7 cellular contexts compared by ENCODE assay signal in the genomic region with DNA sequence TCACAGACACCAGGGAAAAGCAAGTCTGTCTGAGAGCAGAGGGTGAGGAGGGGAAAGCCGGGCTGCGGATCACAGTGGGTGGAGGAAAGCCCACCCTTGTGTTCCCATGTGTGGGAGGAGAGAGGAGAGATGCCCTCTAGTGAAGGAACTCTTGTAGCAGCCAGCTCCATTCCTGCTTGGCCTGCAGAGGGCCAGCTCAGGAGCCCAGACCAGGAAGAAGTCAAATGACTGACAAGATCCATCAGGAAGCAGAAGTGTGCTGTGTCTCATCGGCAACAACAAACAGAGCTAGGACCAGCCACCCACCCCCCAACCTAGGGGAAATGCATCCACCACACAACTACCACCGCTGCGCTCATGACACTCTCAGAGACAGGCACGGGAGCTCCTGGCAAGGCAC.
DNase-seq lines count a peak whose midpoint lies in the region; ATAC-seq, FAIRE-seq and TF ChIP-seq lines count a peak whose summit lies in the region.
"Not testable (repeated sequence)": the region's sequence is repeated elsewhere in the genome, so short reads cannot be mapped to it uniquely, and the experiment has no call there.

No MANE protein-coding gene starts in this region.

- not testable (repeated sequence) for TF ChIP-seq POLR2A in HepG2 (IDR thresholded peaks at IDR 0.05; ENCODE audit: insufficient read depth in 1 of 2, low read depth in 2 of 2, low read length in 2 of 2)

- BruUV-seq in A673 (replicated peaks; lab: Mats Ljungman, UMichigan); OCI-LY7 (replicated peaks; lab: Mats Ljungman, UMichigan); HepG2 (replicated peaks; lab: Mats Ljungman, UMichigan): not testable (repeated sequence)

- H2AFZ ChIP-seq in OCI-LY7 (ENCODE audit: low read length); SK-N-SH (ENCODE audit: low read depth); HepG2 (ENCODE audit: low read length): not testable (repeated sequence)

- H3K4me1 ChIP-seq in A673 (ENCODE audit: insufficient read depth, low read length, poor library complexity, severe bottlenecking); SK-N-SH (ENCODE audit: control insufficient read depth in 1 of 2, insufficient read depth in 2 of 2, low read depth in 1 of 2, low read length in 1 of 2); HepG2 (ENCODE audit: insufficient read depth, low read length): not testable (repeated sequence)
- H3K4me1 ChIP-seq in OCI-LY7 (ENCODE audit: insufficient read depth, low read length, poor library complexity, severe bottlenecking) = peaks cover 25% of the 10 kb centered on the region

- intact Hi-C loops in A673 (cut with micrococcal nuclease; ENCODE audit: unreplicated experiment); HepG2 (cut with micrococcal nuclease; ENCODE audit: unreplicated experiment): not testable (repeated sequence)
- intact Hi-C loops in OCI-LY7 (cut with micrococcal nuclease; ENCODE audit: unreplicated experiment) = loop anchor here (5.0 kb wide), 1 partner anchor 202 kb away; no protein-coding TSS in a partner anchor

- H3K9me3 ChIP-seq in A673 (ENCODE audit: low read depth, low read length, poor library complexity, severe bottlenecking); OCI-LY7 (ENCODE audit: low read length); SK-N-SH; HepG2 (ENCODE audit: low read length): not testable (repeated sequence)

- not testable (repeated sequence) for FAIRE-seq in HepG2 (lab: Jason Lieb, UNC)

- WGBS in SK-N-SH (ENCODE audit: low lambda C conversion rate) = 0% methylated on average over 2 of the region's 6 CpGs
- WGBS in HepG2 (ENCODE audit: low lambda C conversion rate) = 9% methylated on average over 2 of the region's 6 CpGs

- H4K20me1 ChIP-seq in OCI-LY7 (ENCODE audit: insufficient read depth, low read length); SK-N-SH (ENCODE audit: insufficient read depth); HepG2 (ENCODE audit: insufficient read depth, low read length): not testable (repeated sequence)

- TF ChIP-seq CTCF in A673 (conservative IDR thresholded peaks at IDR 0.05; ENCODE audit: low read depth, low read length) = 0 out of 2 replicates have a peak, but pooled peaks have one; percentile 14
- peak; percentile 23 for TF ChIP-seq CTCF in LNCaP clone FGC (IDR thresholded peaks at IDR 0.05; ENCODE audit: control insufficient read depth, extremely low read depth, insufficient read depth)
- peak; percentile 35; the same call in 1 of the 2 replicates for TF ChIP-seq CTCF in OCI-LY7 (conservative IDR thresholded peaks at IDR 0.05; ENCODE audit: low read length)
- peak; percentile 25; the same call in 1 of the 2 replicates for TF ChIP-seq CTCF in SK-N-SH (IDR thresholded peaks at IDR 0.05)
- TF ChIP-seq CTCF in epithelial cell of proximal tubule (conservative IDR thresholded peaks at IDR 0.05; ENCODE audit: low read depth, low read length) = peak; percentile 38
- peak; percentile 42 for TF ChIP-seq CTCF in HepG2 (CRISPR knock-in tag; IDR thresholded peaks at IDR 0.05)

- DNase-seq in A673 (ENCODE audit: low spot score); OCI-LY7 (ENCODE audit: low spot score); SK-N-SH; epithelial cell of proximal tubule (ENCODE audit: low read depth); HepG2 (ENCODE audit: low spot score): not testable (repeated sequence)
- DNase-seq in ELF-1 (ENCODE audit: low read depth, low spot score) (peak; percentile 21), LNCaP clone FGC (ENCODE audit: low read depth) (peak; percentile 0)

- ATAC-seq in HepG2 = not testable (repeated sequence)

- POLR2A ChIA-PET in A673 (lab: Charles Lee; ENCODE audit: low non-redundant PET); OCI-LY7 (lab: Charles Lee); SK-N-SH (lab: Yijun Ruan, JAX); HepG2 (lab: Yijun Ruan, JAX): not testable (repeated sequence)

- TF ChIP-seq RAD21 in SK-N-SH (IDR thresholded peaks at IDR 0.05; ENCODE audit: low read length); HepG2 (CRISPR knock-in tag; IDR thresholded peaks at IDR 0.05): not testable (repeated sequence)

- not testable (repeated sequence) for H3K9me2 ChIP-seq in OCI-LY7 (ENCODE audit: insufficient read depth, low read length); SK-N-SH

- TF ChIP-seq EP300 in SK-N-SH (IDR thresholded peaks at IDR 0.05; ENCODE audit: borderline replicate concordance in 1 of 2, low read depth in 1 of 2, low read length in 1 of 2); HepG2 (IDR thresholded peaks at IDR 0.05; ENCODE audit: low read depth in 2 of 2, low read length in 2 of 2); HepG2 (CRISPR knock-in tag; IDR thresholded peaks at IDR 0.05; ENCODE audit: borderline replicate concordance): not testable (repeated sequence)

- H3K4me3 ChIP-seq in A673 (ENCODE audit: low read depth, low read length, poor library complexity, severe bottlenecking); LNCaP clone FGC (ENCODE audit: low read depth, low read length); OCI-LY7 (ENCODE audit: low read depth, low read length, poor library complexity, severe bottlenecking); SK-N-SH (ENCODE audit: low read depth in 2 of 2, low read length in 1 of 2); epithelial cell of proximal tubule (ENCODE audit: low read depth, low read length); HepG2 (replicated peaks in 1 of 3; ENCODE audit: insufficient read depth in 1 of 3, low read depth in 2 of 3, low read length in 3 of 3): not testable (repeated sequence)

- H3K4me2 ChIP-seq in OCI-LY7 (ENCODE audit: low read length); SK-N-SH; HepG2 (ENCODE audit: low read depth, low read length): not testable (repeated sequence)

- H3K27ac ChIP-seq in A673 (ENCODE audit: low read depth, low read length, poor library complexity, severe bottlenecking); OCI-LY7 (ENCODE audit: low read depth, low read length, poor library complexity, severe bottlenecking); SK-N-SH (ENCODE audit: low read depth in 2 of 2, low read length in 1 of 2); HepG2 (ENCODE audit: extremely low read length, insufficient read depth, low read length): not testable (repeated sequence)

- H3K27me3 ChIP-seq in A673 (replicated peaks; ENCODE audit: insufficient read depth, low read depth, low read length, poor library complexity); SK-N-SH (ENCODE audit: insufficient read depth); HepG2 (ENCODE audit: control insufficient read depth in 1 of 2, insufficient read depth in 2 of 2, low read length in 2 of 2): not testable (repeated sequence)

- not testable (repeated sequence) for H3K36me3 ChIP-seq in A673 (ENCODE audit: insufficient read depth, low read length, poor library complexity, severe bottlenecking); OCI-LY7 (ENCODE audit: insufficient read depth, low read length); SK-N-SH (replicated peaks in 1 of 2; ENCODE audit: control insufficient read depth in 1 of 2, insufficient read depth in 2 of 2, low read length in 1 of 2); HepG2 (replicated peaks in 1 of 2; ENCODE audit: control insufficient read depth in 1 of 2, insufficient read depth in 2 of 2, low read length in 2 of 2)

- not testable (repeated sequence) for H3F3A ChIP-seq in SK-N-SH (replicated peaks; ENCODE audit: insufficient read depth)

- in situ Hi-C loops in HepG2 (cut with HindIII; ENCODE audit: extremely low pct_ligation_motif_present, low pct_unique_long_range_greater_than_20kb) = not testable (repeated sequence)

- H3K79me2 ChIP-seq in OCI-LY7 (ENCODE audit: insufficient read depth, low read depth, low read length); SK-N-SH (ENCODE audit: insufficient read depth); HepG2 (ENCODE audit: insufficient read depth, low read length): not testable (repeated sequence)

- CTCF ChIA-PET in A673 (lab: Charles Lee); OCI-LY7 (lab: Charles Lee; ENCODE audit: unreplicated experiment); SK-N-SH (lab: Yijun Ruan, JAX); HepG2 (lab: Yijun Ruan, JAX; ENCODE audit: low intra/inter-chr PET ratio, low total read pairs): not testable (repeated sequence)

- H3K9ac ChIP-seq in SK-N-SH; HepG2 (ENCODE audit: insufficient read depth, low read depth, low read length): not testable (repeated sequence)

TF ChIP-seq in HepG2, 621 proteins besides CTCF, POLR2A, EP300 and RAD21:
- TF ChIP-seq ELF3 (CRISPR knock-in tag; IDR thresholded peaks at IDR 0.05) = peak; percentile 50
